ENCODE assay signal across 34 cellular contexts in the genomic region with DNA sequence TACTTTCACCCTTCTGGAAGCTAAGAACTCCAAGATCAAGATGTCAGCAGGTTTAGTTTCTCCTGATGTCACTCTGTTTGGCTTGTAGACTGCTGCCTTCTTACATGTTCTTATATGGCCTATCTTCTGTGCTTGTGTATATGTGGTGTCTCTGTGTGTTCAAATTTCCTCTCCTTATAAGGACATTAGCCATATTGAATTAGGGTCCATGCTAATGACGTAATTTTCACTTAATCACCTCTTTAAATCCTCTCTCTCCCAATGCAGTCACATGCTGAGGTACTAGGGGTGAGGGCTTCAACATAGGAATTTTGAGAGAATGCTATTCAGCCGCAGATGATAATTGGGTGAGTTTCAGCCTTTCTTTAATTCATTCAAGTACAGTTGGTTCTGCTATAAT.
"Had no signal": no experiment of that assay in that cellular context is flagged by ENCODE, and none has a peak within 500 bp of the region (broad histone marks: within the 10 kb centered on the region; RNA-seq: fewer than 3 reads in every experiment).

No MANE protein-coding gene starts in this region.

- H3K4me3 Mint-ChIP-seq: activated CD4-positive, alpha-beta T cell treated with anti-CD3 and anti-CD28 coated beads for 36 hours; activated CD4-positive, alpha-beta T cell treated with anti-CD3 and anti-CD28 coated beads, Interleukin-2, amount 10 ng/mL, durations not matched to agents 7 days and 5 days; activated CD8-positive, alpha-beta memory T cell treated with anti-CD3 and anti-CD28 coated beads, Interleukin-2, amount 10 ng/mL, durations not matched to agents 7 days and 5 days; activated naive CD8-positive, alpha-beta T cell treated with anti-CD3 and anti-CD28 coated beads for 36 hours; brain; T-helper 1 cell treated with Interleukin-12 subunit alpha and Interleukin-12 subunit beta and Interleukin-4 antibody, amounts not matched to agents 30 μg/mL and 1 μg/mL, for 36 hours; T-helper 2 cell treated with Interferon-gamma antibody and Interleukin-4, amounts not matched to agents 5 μg/mL and 100 μg/mL, for 36 hours had no signal

- H3K4me2 ChIP-seq: SK-N-SH had no signal

- DNase-seq: activated CD4-positive, alpha-beta T cell treated with anti-CD3 and anti-CD28 coated beads for 36 hours; activated CD4-positive, alpha-beta T cell treated with anti-CD3 and anti-CD28 coated beads, Interleukin-2, amount 10 ng/mL, durations not matched to agents 7 days and 5 days; activated CD4-positive, alpha-beta T cell treated with anti-CD3 and anti-CD28 coated beads, Interleukin-2, amount 50 U/mL, for 48 hours; activated CD8-positive, alpha-beta memory T cell treated with anti-CD3 and anti-CD28 coated beads for 24 hours; activated CD8-positive, alpha-beta memory T cell treated with anti-CD3 and anti-CD28 coated beads, Interleukin-2, amount 10 ng/mL, durations not matched to agents 7 days and 5 days; activated CD8-positive, alpha-beta memory T cell treated with anti-CD3 and anti-CD28 coated beads, Interleukin-2, amount 50 U/mL, for 48 hours; activated effector memory CD4-positive, alpha-beta T cell treated with Interleukin-2 at 50 U/mL for 16 hours; activated naive CD4-positive, alpha-beta T cell treated with anti-CD3 and anti-CD28 coated beads, Interleukin-2, amount 50 U/mL, for 16 hours; activated naive CD8-positive, alpha-beta T cell treated with anti-CD3 and anti-CD28 coated beads for 36 hours; activated T-cell treated with anti-CD3 and anti-CD28 coated beads, Interleukin-2, amount 50 U/mL, for 48 hours; caudate nucleus; cerebellar nuclear complex; Kasumi-1; KG1; MG63; NCI-H1048; NCI-H1105 treated with DMSO at 0.1 percent for 48 hours; NCI-H1436; NCI-H1694 treated with DMSO at 0.1 percent for 48 hours; NCI-H2029; NCI-H345; NCI-H526; NCI-H748 treated with DMSO at 0.1 percent for 48 hours; NK-92 treated with Interleukin-12 subunit alpha and Interleukin-12 subunit beta, amount 100 ng/mL, for 24 hours; PC-3; Peyer's patch; RPMI8226; SHP77 treated with DMSO at 0.1 percent for 48 hours; SK-N-SH had no signal

- H3K27me3 ChIP-seq: MG63, Peyer's patch, SJSA1 had no signal

- H3K9ac ChIP-seq: SK-N-SH had no signal

- H3K27ac ChIP-seq: Peyer's patch, SJSA1 had no signal

- H3K9me3 ChIP-seq: MG63, Peyer's patch, SJSA1, SK-N-SH had no signal

- H3K4me3 ChIP-seq: MG63, Peyer's patch, SJSA1 had no signal

- H3K27me3 Mint-ChIP-seq: activated CD4-positive, alpha-beta T cell treated with anti-CD3 and anti-CD28 coated beads for 36 hours; activated CD4-positive, alpha-beta T cell treated with anti-CD3 and anti-CD28 coated beads, Interleukin-2, amount 10 ng/mL, durations not matched to agents 7 days and 5 days; activated CD8-positive, alpha-beta memory T cell treated with anti-CD3 and anti-CD28 coated beads, Interleukin-2, amount 10 ng/mL, durations not matched to agents 7 days and 5 days; activated naive CD8-positive, alpha-beta T cell treated with anti-CD3 and anti-CD28 coated beads for 36 hours; brain had no signal

- H3K4me1 ChIP-seq: Peyer's patch, SJSA1 had no signal

- H3K36me3 Mint-ChIP-seq: activated CD8-positive, alpha-beta memory T cell treated with anti-CD3 and anti-CD28 coated beads, Interleukin-2, amount 10 ng/mL, durations not matched to agents 7 days and 5 days; activated naive CD8-positive, alpha-beta T cell treated with anti-CD3 and anti-CD28 coated beads for 36 hours; brain had no signal

- ATAC-seq: activated CD4-positive, alpha-beta T cell treated with anti-CD3 and anti-CD28 coated beads for 36 hours; activated CD4-positive, CD25-positive, alpha-beta regulatory T cell treated with anti-CD3 and anti-CD28 coated beads, Interleukin-2, amount 50 U/mL, for 24 hours; activated CD8-positive, alpha-beta memory T cell treated with anti-CD3 and anti-CD28 coated beads, Interleukin-2, amount 10 ng/mL, durations not matched to agents 7 days and 5 days; PC-3 had no signal

- H3K36me3 ChIP-seq: MG63, Peyer's patch, SJSA1 had no signal

- H3K4me1 Mint-ChIP-seq: activated CD4-positive, alpha-beta T cell treated with anti-CD3 and anti-CD28 coated beads for 36 hours; activated CD4-positive, alpha-beta T cell treated with anti-CD3 and anti-CD28 coated beads, Interleukin-2, amount 10 ng/mL, durations not matched to agents 7 days and 5 days; activated CD8-positive, alpha-beta memory T cell treated with anti-CD3 and anti-CD28 coated beads, Interleukin-2, amount 10 ng/mL, durations not matched to agents 7 days and 5 days; activated naive CD8-positive, alpha-beta T cell treated with anti-CD3 and anti-CD28 coated beads for 36 hours; brain had no signal

- H3K9me3 Mint-ChIP-seq: activated CD4-positive, alpha-beta T cell treated with anti-CD3 and anti-CD28 coated beads, Interleukin-2, amount 10 ng/mL, durations not matched to agents 7 days and 5 days had no signal

- H3K27ac Mint-ChIP-seq: activated CD4-positive, alpha-beta T cell treated with anti-CD3 and anti-CD28 coated beads for 36 hours; activated CD4-positive, alpha-beta T cell treated with anti-CD3 and anti-CD28 coated beads, Interleukin-2, amount 10 ng/mL, durations not matched to agents 7 days and 5 days; activated CD8-positive, alpha-beta memory T cell treated with anti-CD3 and anti-CD28 coated beads, Interleukin-2, amount 10 ng/mL, durations not matched to agents 7 days and 5 days; activated naive CD8-positive, alpha-beta T cell treated with anti-CD3 and anti-CD28 coated beads for 36 hours; brain; T-helper 1 cell treated with Interleukin-12 subunit alpha and Interleukin-12 subunit beta and Interleukin-4 antibody, amounts not matched to agents 30 μg/mL and 1 μg/mL, for 36 hours; T-helper 2 cell treated with Interferon-gamma antibody and Interleukin-4, amounts not matched to agents 5 μg/mL and 100 μg/mL, for 36 hours had no signal
